Comparison of ENCODE assay signal across 8 cellular contexts in the genomic region with DNA sequence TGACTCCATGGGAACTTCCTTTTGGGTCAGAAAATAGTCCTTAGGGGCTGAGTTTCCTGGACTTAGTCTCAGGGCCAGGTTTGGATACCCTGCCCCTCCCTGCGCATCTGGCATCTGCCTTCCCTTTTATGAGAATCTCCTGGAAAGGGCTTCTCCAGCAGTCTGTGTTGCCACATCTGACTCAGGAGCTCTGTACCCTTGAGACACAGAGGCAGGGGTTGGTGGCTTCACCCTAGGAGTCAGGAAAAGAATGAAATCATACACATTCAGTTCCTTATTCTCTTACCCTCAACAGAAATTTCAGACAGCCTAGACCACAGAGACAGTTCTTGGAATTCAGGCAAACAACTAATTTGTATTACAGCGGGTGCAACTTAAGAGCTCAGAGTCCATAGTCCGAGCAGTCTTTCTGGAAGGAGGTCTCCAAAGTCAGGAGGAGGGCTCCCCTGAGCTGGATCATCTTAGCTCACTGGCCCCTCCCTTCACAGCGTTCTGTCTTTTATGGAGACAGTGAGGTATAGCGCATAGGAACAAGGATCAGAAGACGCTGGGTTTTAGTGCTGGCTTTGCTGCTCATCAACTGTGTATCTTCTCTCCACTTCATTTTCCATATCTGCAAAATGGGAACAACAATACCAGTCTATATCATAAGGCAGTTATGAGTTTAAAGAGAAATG. TPM values are rescaled to one million over a fixed set of nuclear protein-coding genes. Genes with fewer than 3 reads are reported as not detected.
DNase-seq lines count a peak whose midpoint lies in the region; ATAC-seq and TF ChIP-seq lines count a peak whose summit lies in the region.

No MANE protein-coding gene starts in this region.

- DNase-seq in GM03348 (ENCODE audit: low spot score) (peak; percentile 61), SIG-M5 (lab: John Stamatoyannopoulos, UW) (peak; percentile 80), fibroblast of mammary gland (ENCODE audit: low read depth) (peak; percentile 91), sciatic nerve (ENCODE audit: low spot score) (no peak), cortex of kidney (lab: John Stamatoyannopoulos, UW) (no peak)
- no peak for DNase-seq in NK-92 treated with Interleukin-12 subunit alpha and Interleukin-12 subunit beta, amount 100 ng/mL, for 24 hours (lab: John Stamatoyannopoulos, UW)
- DNase-seq in activated effector memory CD4-positive, alpha-beta T cell treated with Interleukin-2 at 50 U/mL for 16 hours = no peak

- ATAC-seq in sciatic nerve (peak; percentile 55), HG03354 (IDR thresholded peaks at IDR 0.05; ENCODE audit: poor library complexity, severe bottlenecking, unreplicated experiment) (no peak)

- intact Hi-C loops in sciatic nerve (cut with DNase I) = no loop called here

- H3K4me3 ChIP-seq in fibroblast of mammary gland (ENCODE audit: control insufficient read depth, low read depth, low read length) = no peak overlapping the region

- TF ChIP-seq CTCF in fibroblast of mammary gland (conservative IDR thresholded peaks at IDR 0.05; ENCODE audit: control insufficient read depth, insufficient read depth, low read depth, low read length) = no peak

RNA-seq across cellular contexts. Expression of gene PLAU, which starts 3.0 kb away (rescaled TPM):
- total RNA-seq in sciatic nerve = 15.6 TPM

RNA-seq across cellular contexts. Expression of gene CAMK2G, which starts 33.6 kb away (rescaled TPM):
- total RNA-seq in sciatic nerve = 30.5 TPM

Comparison
In these comparisons a context has a peak if more than half of its experiments do, and no peak if none do; other contexts are left out.
1. DNase-seq: peak in GM03348 (single experiment), SIG-M5 (single experiment) and fibroblast of mammary gland (single experiment); none in sciatic nerve (single experiment), cortex of kidney (single experiment), NK-92 treated with Interleukin-12 subunit alpha and Interleukin-12 subunit beta, amount 100 ng/mL, for 24 hours (single experiment) and activated effector memory CD4-positive, alpha-beta T cell treated with Interleukin-2 at 50 U/mL for 16 hours (single experiment).